ENCODE assay signal across 22 cellular contexts in the genomic region with DNA sequence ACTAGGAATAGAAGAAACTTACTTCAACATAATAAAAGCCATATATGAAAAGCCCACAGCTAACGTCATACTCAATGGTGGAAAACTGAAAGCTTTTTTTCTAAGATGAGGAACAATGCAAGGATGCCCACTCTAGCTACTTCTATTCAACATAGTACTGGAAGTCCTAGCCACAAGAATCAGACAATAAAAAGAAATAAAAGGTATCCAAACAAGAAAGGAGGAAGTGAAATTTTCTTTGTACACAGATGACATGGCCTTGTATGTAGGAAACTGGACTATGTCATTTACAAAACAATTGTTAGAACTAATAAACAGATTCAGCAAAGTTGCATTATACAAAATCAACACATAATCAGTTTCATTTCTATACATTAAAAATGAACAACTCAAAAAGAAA. TPM values are rescaled to one million over a fixed set of nuclear protein-coding genes. Genes with fewer than 3 reads are reported as not detected.
DNase-seq lines count a peak whose midpoint lies in the region; ATAC-seq and TF ChIP-seq lines count a peak whose summit lies in the region.
"Had no signal": no experiment of that assay in that cellular context is flagged by ENCODE, and none has a peak within 500 bp of the region (broad histone marks: within the 10 kb centered on the region; RNA-seq: fewer than 3 reads in every experiment).

No MANE protein-coding gene starts in this region.

- H3K4me1 Mint-ChIP-seq in endothelial cell (ENCODE audit: unreplicated experiment): no peaks in the 10 kb centered on the region
- H3K4me1 Mint-ChIP-seq: GM23338 had no signal

- no peaks in the 10 kb centered on the region for H3K9me3 ChIP-seq in spleen
- H3K9me3 ChIP-seq: HAP-1 had no signal

- no peak overlapping the region for H3K4me3 Mint-ChIP-seq in endothelial cell (ENCODE audit: unreplicated experiment)
- H3K4me3 Mint-ChIP-seq: CD4-positive, alpha-beta T cell; GM23338; HFFc6 had no signal

- no peaks in the 10 kb centered on the region for H3K36me3 Mint-ChIP-seq in endothelial cell (ENCODE audit: low read depth, unreplicated experiment)

- H3K27me3 ChIP-seq in GM06990 (replicated peaks; ENCODE audit: control insufficient read depth, insufficient read depth, low read length) (no peaks in the 10 kb centered on the region), spleen (replicated peaks in 1 of 7) (peaks cover 0 to 9% (median 0%) of the 10 kb centered on the region in 7 donors)

- H3K27ac ChIP-seq in spleen: no peak overlapping the region
- H3K27ac ChIP-seq: BLaER1 treated with 17β-estradiol and CSF1 and Interleukin-3, amounts not matched to agents 10 nM and 100 nM had no signal

- intact Hi-C loops in spleen (cut with DNase I; ENCODE audit: low total_unique reads): no loop called here

- peak overlapping the region; percentile 30 for H3K27ac Mint-ChIP-seq in endothelial cell (ENCODE audit: unreplicated experiment)
- H3K27ac Mint-ChIP-seq: CD4-positive, alpha-beta T cell; GM23338; HFFc6 had no signal

- no peaks in the 10 kb centered on the region for H3K36me3 ChIP-seq in GM06990 (ENCODE audit: control insufficient read depth, insufficient read depth, low read length)
- H3K36me3 ChIP-seq in spleen: no peaks in the 10 kb centered on the region
- H3K36me3 ChIP-seq: BLaER1 treated with 17β-estradiol and CSF1 and Interleukin-3, amounts not matched to agents 10 nM and 100 nM; HAP-1 had no signal

- DNase-seq in GM06990 (ENCODE audit: extremely low read depth, insufficient read length) (peak; percentile 22), endothelial cell (ENCODE audit: low spot score) (no peak), spleen (no peak), DMS153 treated with DMSO at 0.1 percent for 48 hours (lab: John Stamatoyannopoulos, UW; ENCODE audit: unreplicated experiment) (no peak), ureter (ENCODE audit: low spot score) (no peak)
- DNase-seq: ACHN; Calu3; CD4-positive, alpha-beta T cell; DMS79 treated with DMSO at 0.1 percent for 48 hours; EL; HFFc6; IMR-90; Kasumi-1; KBM-7 had no signal

- H3K9me3 Mint-ChIP-seq in endothelial cell (ENCODE audit: unreplicated experiment): no peaks in the 10 kb centered on the region
- H3K9me3 Mint-ChIP-seq: CD4-positive, alpha-beta T cell; GM23338; HFFc6 had no signal

- H3K27me3 Mint-ChIP-seq in endothelial cell (ENCODE audit: unreplicated experiment): no peaks in the 10 kb centered on the region

- no peak for TF ChIP-seq POLR2A in spleen (IDR thresholded peaks at IDR 0.05)

- H3K4me3 ChIP-seq in GM06990 (replicated peaks; ENCODE audit: low read depth, low read length): no peak overlapping the region
- no peak overlapping the region for H3K4me3 ChIP-seq in spleen
- H3K4me3 ChIP-seq: BLaER1 treated with 17β-estradiol and CSF1 and Interleukin-3, amounts not matched to agents 10 nM and 100 nM; GM23338; HAP-1 had no signal

- no peaks in the 10 kb centered on the region for H3K4me1 ChIP-seq in spleen
- H3K4me1 ChIP-seq: BLaER1 treated with 17β-estradiol and CSF1 and Interleukin-3, amounts not matched to agents 10 nM and 100 nM; HAP-1 had no signal

- TF ChIP-seq CTCF in GM06990 (IDR thresholded peaks at IDR 0.05; ENCODE audit: insufficient read depth, low read length, poor library complexity, severe bottlenecking): no peak
- no peak for TF ChIP-seq CTCF in endothelial cell (IDR thresholded peaks at IDR 0.05; ENCODE audit: unreplicated experiment)
- TF ChIP-seq CTCF in spleen (IDR thresholded peaks at IDR 0.05 in 8 of 11, conservative IDR thresholded peaks at IDR 0.05 in 3 of 11): no peak

- peak; percentile 73 for ATAC-seq in GM18858 (IDR thresholded peaks at IDR 0.05; ENCODE audit: unreplicated experiment)
- ATAC-seq in HG03565 (IDR thresholded peaks at IDR 0.05; ENCODE audit: unreplicated experiment): peak; percentile 57
- ATAC-seq in HG02623 (IDR thresholded peaks at IDR 0.05; ENCODE audit: unreplicated experiment): no peak
- ATAC-seq: GM23338 had no signal

- WGBS in spleen, 5 donors: 45 to 65% (median 57%) methylated on average over 1 of the region's 1 CpG

RNA-seq across cellular contexts. Expression of a gene that starts 25.5 kb away (rescaled TPM):
- total RNA-seq in endothelial cell (ENCODE audit: unreplicated experiment) (9.5 TPM), spleen (10 to 100 TPM in 1 of 7 donors, 1 to 10 TPM in 6; 8.4 to 15.6 (median 8.8) TPM), ureter (10.1 TPM)
- 1 to 10 TPM; 7.9 to 9.5 (median 9.2) TPM for polyA plus RNA-seq in spleen

RNA-seq across cellular contexts. Expression of a gene that starts 29.2 kb away (rescaled TPM):
- total RNA-seq in endothelial cell (ENCODE audit: unreplicated experiment): not detected
- under 1 TPM in 2 of 7 donors, not detected in 5; 0.09 to 0.59 TPM for total RNA-seq in spleen
- not detected for polyA plus RNA-seq in spleen
- not detected for total RNA-seq in ureter
- total RNA-seq: A172; Calu3; CD4-positive, alpha-beta T cell; HFFc6; HT-29; IMR-90 had no signal
- polyA plus RNA-seq: IMR-90 had no signal
